ENCODE assay signal across 8 cellular contexts in genomic region chrX:130111220-130111934, GRCh38. TPM values are rescaled to one million over a fixed set of nuclear protein-coding genes. Genes with fewer than 3 reads are reported as not detected.
DNase-seq lines count a peak whose midpoint lies in the region; ATAC-seq and TF ChIP-seq lines count a peak whose summit lies in the region.

No MANE protein-coding gene starts in this region.

- H3K9me3 ChIP-seq in iPS-15b (ENCODE audit: control insufficient read depth, insufficient read depth, low read length): no peaks in the 10 kb centered on the region

- H3K4me3 ChIP-seq in WI38 (ENCODE audit: low read depth, low read length): peak overlapping the region; percentile 45
- H3K4me3 ChIP-seq in iPS-15b (ENCODE audit: low read depth, low read length): peak overlapping the region; percentile 52

- no peak overlapping the region for H3K9ac ChIP-seq in iPS-15b (ENCODE audit: low read depth, low read length)

- H3K36me3 ChIP-seq in iPS-15b (ENCODE audit: control insufficient read depth, insufficient read depth, low read length): no peaks in the 10 kb centered on the region

- peak overlapping the region; percentile 65 for H3K27ac Mint-ChIP-seq in type B pancreatic cell

- DNase-seq in activated T-cell treated with anti-CD3 and anti-CD28 coated beads, Interleukin-2, amount 50 U/mL, for 4 hours: no peak
- no peak for DNase-seq in activated T-cell treated with anti-CD3 and anti-CD28 coated beads for 4 hours
- no peak for DNase-seq in type B pancreatic cell (ENCODE audit: extremely low spot score, unreplicated experiment)
- no peak for DNase-seq in GOT3 (lab: John Stamatoyannopoulos, UW)
- DNase-seq in activated effector memory CD4-positive, alpha-beta T cell treated with anti-CD3 and anti-CD28 coated beads, Interleukin-2, amount 50 U/mL, for 16 hours: no peak
- DNase-seq in activated CD4-positive, alpha-beta T cell treated with anti-CD3 and anti-CD28 coated beads for 48 hours: no peak

- peaks cover 44% of the 10 kb centered on the region for H3K27me3 ChIP-seq in iPS-15b (ENCODE audit: control insufficient read depth, insufficient read depth, low read length)

- ATAC-seq in activated T-cell treated with anti-CD3 and anti-CD28 coated beads, Interleukin-2, amount 50 U/mL, for 4 hours: peak in 1 of 2 donors; percentile 2

- peak overlapping the region; percentile 49 for H3K4me3 Mint-ChIP-seq in activated T-cell treated with anti-CD3 and anti-CD28 coated beads, Interleukin-2, amount 50 U/mL, for 4 hours
- peak overlapping the region; percentile 77 for H3K4me3 Mint-ChIP-seq in type B pancreatic cell

- H3K36me3 Mint-ChIP-seq in activated T-cell treated with anti-CD3 and anti-CD28 coated beads, Interleukin-2, amount 50 U/mL, for 4 hours (ENCODE audit: insufficient read depth): no peaks in the 10 kb centered on the region
- H3K36me3 Mint-ChIP-seq in type B pancreatic cell: no peaks in the 10 kb centered on the region

- TF ChIP-seq CTCF in WI38 (IDR thresholded peaks at IDR 0.05; ENCODE audit: low read depth, low read length): no peak
- no peak for TF ChIP-seq CTCF in type B pancreatic cell (conservative IDR thresholded peaks at IDR 0.05)

- no peaks in the 10 kb centered on the region for H3K9me3 Mint-ChIP-seq in activated T-cell treated with anti-CD3 and anti-CD28 coated beads, Interleukin-2, amount 50 U/mL, for 4 hours
- no peaks in the 10 kb centered on the region for H3K9me3 Mint-ChIP-seq in type B pancreatic cell

- H3K4me1 ChIP-seq in iPS-15b (ENCODE audit: control insufficient read depth, insufficient read depth, low read length): peaks cover 8% of the 10 kb centered on the region

- H3K27me3 Mint-ChIP-seq in activated T-cell treated with anti-CD3 and anti-CD28 coated beads, Interleukin-2, amount 50 U/mL, for 4 hours (ENCODE audit: low read depth): no peaks in the 10 kb centered on the region
- H3K27me3 Mint-ChIP-seq in type B pancreatic cell: peaks cover 8% of the 10 kb centered on the region

- peaks cover 19% of the 10 kb centered on the region for H3K4me1 Mint-ChIP-seq in activated T-cell treated with anti-CD3 and anti-CD28 coated beads, Interleukin-2, amount 50 U/mL, for 4 hours (ENCODE audit: low read depth)
- H3K4me1 Mint-ChIP-seq in type B pancreatic cell (ENCODE audit: unreplicated experiment): peaks cover 3% of the 10 kb centered on the region

RNA-seq across cellular contexts. Expression of gene ELF4, which starts 1.1 kb away (rescaled TPM):
- 10 to 100 TPM; 22.7 to 26.5 (median 23.0) TPM for total RNA-seq in activated T-cell treated with anti-CD3 and anti-CD28 coated beads, Interleukin-2, amount 50 U/mL, for 4 hours
- total RNA-seq in type B pancreatic cell (ENCODE audit: low replicate concordance): 7.8 and 20.6 TPM in 2 replicates

RNA-seq across cellular contexts. Expression of gene AIFM1, which starts 54.3 kb away (rescaled TPM):
- total RNA-seq in activated T-cell treated with anti-CD3 and anti-CD28 coated beads, Interleukin-2, amount 50 U/mL, for 4 hours: 10 to 100 TPM; 45.2 to 54.5 (median 51.9) TPM
- 48.5 and 51.9 TPM in 2 replicates for total RNA-seq in type B pancreatic cell (ENCODE audit: low replicate concordance)
